ENCODE assay signal across 7 cellular contexts in the genomic region with DNA sequence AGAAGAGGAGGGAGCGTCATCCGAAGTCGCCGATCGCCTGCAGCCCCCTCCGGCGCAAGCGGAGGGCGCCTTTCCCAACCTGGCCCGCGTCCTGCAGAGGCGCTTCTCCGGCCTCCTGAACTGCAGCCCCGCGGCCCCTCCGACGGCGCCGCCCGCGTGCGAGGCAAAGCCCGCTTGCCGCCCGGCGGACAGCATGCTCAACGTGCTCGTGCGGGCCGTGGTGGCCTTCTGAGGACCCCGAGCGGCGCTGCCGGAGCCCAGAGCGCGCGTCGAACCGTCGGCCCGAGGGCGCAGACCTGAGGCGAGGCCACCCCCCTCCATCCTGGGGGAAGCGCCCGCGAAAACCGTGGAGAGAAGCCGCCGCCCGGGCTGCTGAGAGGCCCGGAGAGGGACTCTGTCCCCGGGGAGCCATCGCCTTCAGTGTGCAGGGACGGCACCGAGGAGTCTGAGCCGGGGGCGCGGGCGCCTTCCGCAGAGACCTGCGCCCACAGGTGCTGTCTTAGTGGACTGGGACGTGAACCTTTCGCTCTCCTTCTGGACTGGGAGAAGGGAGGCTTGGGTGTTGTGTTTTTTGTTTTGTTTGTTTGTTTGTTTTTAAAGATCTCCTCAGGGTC. TPM values are rescaled to one million over a fixed set of nuclear protein-coding genes. Genes with fewer than 3 reads are reported as not detected.
DNase-seq lines count a peak whose midpoint lies in the region; ATAC-seq, FAIRE-seq and TF ChIP-seq lines count a peak whose summit lies in the region.

No MANE protein-coding gene starts in this region.

- no peak for ATAC-seq in GM12878
- ATAC-seq in HG02870 (IDR thresholded peaks at IDR 0.05; ENCODE audit: unreplicated experiment): no peak

- TF ChIP-seq EP300 in GM12878 (IDR thresholded peaks at IDR 0.05; ENCODE audit: borderline replicate concordance in 1 of 2, control insufficient read depth in 1 of 2, low read depth in 2 of 2, low read length in 2 of 2): no peak
- TF ChIP-seq EP300 in stomach (IDR thresholded peaks at IDR 0.05): no peak

- H3K4me3 ChIP-seq in GM12878 (peak overlapping the region; percentile 99), kidney (ENCODE audit: low read length in 2 of 2) (peak overlapping the region; percentile 89 to 99), stomach (peak overlapping the region; percentile 85 to 92 (median 88))

- TF ChIP-seq RAD21 in GM12878 (IDR thresholded peaks at IDR 0.05; ENCODE audit: insufficient read depth, low read depth, low read length): no peak

- SMC1A ChIA-PET in GM12878 (lab: Charles Lee; ENCODE audit: uncharacterized antibody, unreplicated experiment): interaction anchor here (3.0 kb wide), 1 partner anchor 10 kb away, joined by 8 read pairs; no protein-coding TSS in a partner anchor

- POLR2A ChIA-PET in GM12878 (lab: Charles Lee): interaction anchor here (1.0 to 3.3 kb wide), 8 partner anchors 9 to 708 kb away, joined by 3 to 41 read pairs (median 14); partner anchors contain the start of gene NACC1

- H3K9me3 ChIP-seq in GM12878 (replicated peaks; ENCODE audit: control insufficient read depth, insufficient read depth, low read length): no peaks in the 10 kb centered on the region
- H3K9me3 ChIP-seq in kidney (ENCODE audit: control insufficient read depth in 1 of 2, low read length in 2 of 2): no peaks in the 10 kb centered on the region
- no peaks in the 10 kb centered on the region for H3K9me3 ChIP-seq in stomach

- H3K36me3 ChIP-seq in GM12878 (ENCODE audit: control insufficient read depth in 2 of 2, insufficient read depth in 2 of 2, low read length in 1 of 2): no peaks in the 10 kb centered on the region; a peak in 2 of 4 replicates
- no peaks in the 10 kb centered on the region for H3K36me3 ChIP-seq in kidney (ENCODE audit: control insufficient read depth in 1 of 2, insufficient read depth in 2 of 2, low read length in 2 of 2)
- H3K36me3 ChIP-seq in stomach: no peaks in the 10 kb centered on the region

- H3K9ac ChIP-seq in GM12878 (ENCODE audit: control insufficient read depth, insufficient read depth, low read length) (peak overlapping the region; percentile 90), kidney (ENCODE audit: low read length in 2 of 2) (peak overlapping the region; percentile 83 to 99)

- TF ChIP-seq CTCF in GM12873 (IDR thresholded peaks at IDR 0.05; ENCODE audit: insufficient read depth, low read depth, low read length, missing control alignments) (peak; percentile 14), GM12878 (IDR thresholded peaks at IDR 0.05 in 2 of 3, conservative IDR thresholded peaks at IDR 0.05 in 1 of 3; ENCODE audit: control insufficient read depth in 2 of 3, extremely low read depth in 1 of 3, insufficient read depth in 1 of 3, low read depth in 3 of 3, low read length in 3 of 3) (no peak; a peak in 3 of 6 replicates), kidney (IDR thresholded peaks at IDR 0.05; ENCODE audit: borderline replicate concordance, extremely low read depth, insufficient read depth) (no peak), stomach (IDR thresholded peaks at IDR 0.05) (no peak)

- no peaks in the 10 kb centered on the region for H4K20me1 ChIP-seq in GM12878 (ENCODE audit: control insufficient read depth, insufficient read depth)

- TSS peak; percentile 45 for BruUV-seq in GM12878 (replicated peaks; lab: Mats Ljungman, UMichigan)

- RAD21 ChIA-PET in GM12878 (lab: Charles Lee; ENCODE audit: unreplicated experiment): interaction anchor here (0.6 to 3.0 kb wide), 6 partner anchors 10 to 51 kb away, joined by 3 to 22 read pairs (median 10); no protein-coding TSS in a partner anchor

- no peak for FAIRE-seq in GM12878 (lab: Jason Lieb, UNC)
- FAIRE-seq in kidney (lab: Jason Lieb, UNC): no peak

- no peak overlapping the region for H2AFZ ChIP-seq in GM12878 (ENCODE audit: control insufficient read depth, low read depth, low read length)

- CTCF ChIA-PET in GM12878 (lab: Yijun Ruan, JAX): interaction anchor here (1.1 to 2.1 kb wide), 4 partner anchors 14 to 36 kb away, joined by 3 to 10 read pairs (median 6); partner anchors contain the start of gene NACC1

- TF ChIP-seq POLR2A in GM12878 (IDR thresholded peaks at IDR 0.05; ENCODE audit: low read depth, low read length) (no peak), stomach (IDR thresholded peaks at IDR 0.05) (no peak)

- H3K79me2 ChIP-seq in GM12878 (ENCODE audit: control insufficient read depth, insufficient read depth, low read length): peaks cover 47% of the 10 kb centered on the region

- H3K27ac ChIP-seq in GM12878 (ENCODE audit: control insufficient read depth, insufficient read depth) (peak overlapping the region; percentile 95), kidney (ENCODE audit: low read depth in 2 of 2, low read length in 2 of 2) (peak overlapping the region; percentile 98), stomach (peak overlapping the region; percentile 96 to 99 (median 99))

- H3K27me3 ChIP-seq in GM12878 (replicated peaks in 1 of 2; ENCODE audit: control insufficient read depth in 2 of 2, insufficient read depth in 2 of 2, low read length in 1 of 2) (no peaks in the 10 kb centered on the region), stomach (no peaks in the 10 kb centered on the region)

- H3K4me2 ChIP-seq in GM12878 (ENCODE audit: control insufficient read depth, insufficient read depth): peak overlapping the region; percentile 91

- under 1% methylated on average over 52 of the region's 63 CpGs for WGBS in GM12878 (ENCODE audit: insufficient coverage, insufficient replicate concordance, low lambda C conversion rate, missing lambda C conversion rate)
- WGBS in stomach, 5 donors: 0 to 1% (median 0%) methylated on average over 44 to 63 of the region's 63 CpGs

- DNase-seq in NCI-H2171 treated with DMSO at 0.1 percent for 48 hours (lab: John Stamatoyannopoulos, UW) (peak; percentile 48), GM12878 (ENCODE audit: low read depth, low spot score) (no peak), kidney (no peak), stomach (peak; percentile 44), G401 (ENCODE audit: low spot score) (no peak)

- in situ Hi-C loops in GM12878 (cut with MboI): loop anchor here (10.0 to 25.0 kb wide), 3 partner anchors 691 to 1566 kb away; partner anchors contain the start of genes ACP5 and ZNF627
- in situ Hi-C loops in G401 (cut with HindIII; ENCODE audit: low sequenced_read_pairs): no loop called here

- H3K4me1 ChIP-seq in GM12878 (ENCODE audit: control insufficient read depth, insufficient read depth, low read length): peaks cover 26% of the 10 kb centered on the region
- H3K4me1 ChIP-seq in kidney (ENCODE audit: control insufficient read depth in 1 of 2, insufficient read depth in 1 of 2, low read depth in 1 of 2, low read length in 2 of 2): peaks cover 0 to 12% of the 10 kb centered on the region in 2 donors
- peaks cover 22 to 43% (median 37%) of the 10 kb centered on the region in 4 donors for H3K4me1 ChIP-seq in stomach

- intact Hi-C loops in GM12878 (cut with micrococcal nuclease; ENCODE audit: unreplicated experiment) (loop anchor here (1.0 to 10.0 kb wide), 5 partner anchors 51 to 851 kb away; partner anchors contain the start of genes LYL1 and RFX1), kidney (cut with DNase I) (no loop called here), stomach (cut with DNase I; ENCODE audit: low total_unique reads) (no loop called here)

RNA-seq across cellular contexts. Expression of gene IER2, which starts 3.5 kb away (rescaled TPM):
- 41.4 and 51.6 TPM in 2 replicates for total RNA-seq in GM12878 (2013; cell fraction: nucleolus; rRNA removed)
- total RNA-seq in GM12878 (2014; rRNA removed) (26.0 and 31.9 TPM in 2 replicates), GM12878 (2014; rRNA removed; fragmentation: Illumina TruSeq; extraction: Trizol) (9.1 and 9.5 TPM in 2 replicates), GM12878 (2021) (94.5 and 97.2 TPM in 2 replicates), kidney (73.9 TPM), stomach (100 to 1,000 TPM in 3 of 5 donors, 10 to 100 TPM in 2; 32.3 to 421 (median 150) TPM)
- polyA plus RNA-seq in GM12878 (2011; ENCODE audit: low read depth): 9.8 TPM
- polyA plus RNA-seq in GM12878 (2011; rRNA removed) (11.2 and 17.9 TPM in 2 replicates), GM12878 (2014; fragmentation: Illumina TruSeq; extraction: Trizol) (7.7 and 13.2 TPM in 2 replicates), GM12878 (2014; fragmentation: Nextera tagmentation; extraction: Ambion mirVana) (1 to 10 TPM; 2.8 to 9.3 TPM), GM12878 (2014; rRNA removed) (56.0 and 65.3 TPM in 2 replicates), GM12878 (2016; fragmentation: Nextera tagmentation; extraction: Ambion mirVana) (10 to 100 TPM; 75.6 to 81.7 TPM), kidney (ENCODE audit: insufficient read depth, low read depth, low replicate concordance) (96.7 TPM), stomach (10 to 100 TPM; 64.3 to 87.2 (median 64.6) TPM)
- 36.0 and 41.6 TPM in 2 replicates for polyA plus RNA-seq in GM12878 (2011; cell fraction: cytosol; rRNA removed)
- 127 and 170 TPM in 2 replicates for polyA plus RNA-seq in GM12878 (2011; cell fraction: nucleus; rRNA removed)
- polyA plus RNA-seq in GM12878 (2012): 54.9 and 64.6 TPM in 2 replicates
- 5.2 and 11.3 TPM in 2 replicates for polyA minus RNA-seq in GM12878 (2011; rRNA and poly(A)+ RNA removed)
- polyA minus RNA-seq in GM12878 (2011; cell fraction: cytosol; rRNA and poly(A)+ RNA removed): 12.3 and 14.0 TPM in 2 replicates
- 35.5 and 63.1 TPM in 2 replicates for polyA minus RNA-seq in GM12878 (2011; cell fraction: nucleus; rRNA and poly(A)+ RNA removed)
- 33.3 and 40.5 TPM in 2 replicates for total RNA-seq in G401 (2014; rRNA removed; shearing (Covaris generic))

RNA-seq across cellular contexts. Expression of gene STX10, which starts 3.6 kb away (rescaled TPM):
- 13.8 and 18.2 TPM in 2 replicates for total RNA-seq in GM12878 (2013; cell fraction: nucleolus; rRNA removed)
- total RNA-seq in GM12878 (2014; rRNA removed) (56.2 and 59.0 TPM in 2 replicates), GM12878 (2014; rRNA removed; fragmentation: Illumina TruSeq; extraction: Trizol) (36.3 and 38.4 TPM in 2 replicates), GM12878 (2021) (57.0 and 59.2 TPM in 2 replicates), kidney (39.5 TPM), stomach (100 to 1,000 TPM in 3 of 5 donors, 10 to 100 TPM in 2; 20.4 to 942 (median 117) TPM)
- 20.8 TPM for polyA plus RNA-seq in GM12878 (2011; ENCODE audit: low read depth)
- polyA plus RNA-seq in GM12878 (2011; rRNA removed) (32.1 and 47.5 TPM in 2 replicates), GM12878 (2014; fragmentation: Illumina TruSeq; extraction: Trizol) (7.4 and 33.7 TPM in 2 replicates), GM12878 (2014; fragmentation: Nextera tagmentation; extraction: Ambion mirVana) (1 to 10 TPM in 1 of 2 experiments, under 1 TPM in 1; 0.56 to 3.7 TPM), GM12878 (2014; rRNA removed) (76.1 and 78.9 TPM in 2 replicates), GM12878 (2016; fragmentation: Nextera tagmentation; extraction: Ambion mirVana) (10 to 100 TPM; 47.7 to 50.4 TPM), kidney (ENCODE audit: insufficient read depth, low read depth, low replicate concordance) (52.9 TPM), stomach (100 to 1,000 TPM in 1 of 3 donors, 10 to 100 TPM in 2; 74.8 to 114 (median 94.7) TPM)
- polyA plus RNA-seq in GM12878 (2011; cell fraction: cytosol; rRNA removed): 62.2 and 75.9 TPM in 2 replicates
- polyA plus RNA-seq in GM12878 (2011; cell fraction: nucleus; rRNA removed): 132 and 139 TPM in 2 replicates
- polyA plus RNA-seq in GM12878 (2012): 38.6 and 38.9 TPM in 2 replicates
- 21.1 and 22.4 TPM in 2 replicates for polyA minus RNA-seq in GM12878 (2011; rRNA and poly(A)+ RNA removed)
- polyA minus RNA-seq in GM12878 (2011; cell fraction: cytosol; rRNA and poly(A)+ RNA removed): 15.5 and 18.8 TPM in 2 replicates
- polyA minus RNA-seq in GM12878 (2011; cell fraction: nucleus; rRNA and poly(A)+ RNA removed): 8.9 TPM in 2 replicates
- 93.4 and 112 TPM in 2 replicates for total RNA-seq in G401 (2014; rRNA removed; shearing (Covaris generic))

RNA-seq across cellular contexts. Expression of gene NACC1, which starts 35.7 kb away (rescaled TPM):
- 33.8 and 36.7 TPM in 2 replicates for total RNA-seq in GM12878 (2013; cell fraction: nucleolus; rRNA removed)
- 53.0 and 68.5 TPM in 2 replicates for total RNA-seq in GM12878 (2014; rRNA removed)
- 16.2 and 19.6 TPM in 2 replicates for total RNA-seq in GM12878 (2014; rRNA removed; fragmentation: Illumina TruSeq; extraction: Trizol)
- 116 and 120 TPM in 2 replicates for total RNA-seq in GM12878 (2021)
- 14.2 TPM for polyA plus RNA-seq in GM12878 (2011; ENCODE audit: low read depth)
- 9.4 and 32.3 TPM in 2 replicates for polyA plus RNA-seq in GM12878 (2011; rRNA removed)
- polyA plus RNA-seq in GM12878 (2011; cell fraction: cytosol; rRNA removed): 75.3 and 119 TPM in 2 replicates
- polyA plus RNA-seq in GM12878 (2011; cell fraction: nucleus; rRNA removed): 75.5 and 139 TPM in 2 replicates
- polyA plus RNA-seq in GM12878 (2012): 32.6 and 35.0 TPM in 2 replicates
- 6.1 and 18.8 TPM in 2 replicates for polyA plus RNA-seq in GM12878 (2014; fragmentation: Illumina TruSeq; extraction: Trizol)
- polyA plus RNA-seq in GM12878 (2014; fragmentation: Nextera tagmentation; extraction: Ambion mirVana): under 1 TPM; 0.18 to 0.27 TPM
- 86.1 and 89.6 TPM in 2 replicates for polyA plus RNA-seq in GM12878 (2014; rRNA removed)
- 1 to 10 TPM; 2.0 to 3.0 TPM for polyA plus RNA-seq in GM12878 (2016; fragmentation: Nextera tagmentation; extraction: Ambion mirVana)
- 74.5 and 114 TPM in 2 replicates for polyA minus RNA-seq in GM12878 (2011; rRNA and poly(A)+ RNA removed)
- polyA minus RNA-seq in GM12878 (2011; cell fraction: cytosol; rRNA and poly(A)+ RNA removed): 50.9 and 52.6 TPM in 2 replicates
- polyA minus RNA-seq in GM12878 (2011; cell fraction: nucleus; rRNA and poly(A)+ RNA removed): 12.9 and 21.6 TPM in 2 replicates
- total RNA-seq in kidney: 46.1 TPM
- polyA plus RNA-seq in kidney (ENCODE audit: insufficient read depth, low read depth, low replicate concordance): 16.7 TPM
- 100 to 1,000 TPM in 1 of 5 donors, 10 to 100 TPM in 4; 10.1 to 122 (median 26.3) TPM for total RNA-seq in stomach
- polyA plus RNA-seq in stomach: 10 to 100 TPM in 1 of 3 donors, 1 to 10 TPM in 2; 6.9 to 26.2 (median 9.5) TPM
- 53.4 and 60.5 TPM in 2 replicates for total RNA-seq in G401 (2014; rRNA removed; shearing (Covaris generic))

RNA-seq across cellular contexts. Expression of gene TRMT1, which starts 37.2 kb away (rescaled TPM):
- 57.7 and 66.1 TPM in 2 replicates for total RNA-seq in GM12878 (2013; cell fraction: nucleolus; rRNA removed)
- total RNA-seq in GM12878 (2014; rRNA removed): 33.7 and 37.0 TPM in 2 replicates
- 16.1 and 18.8 TPM in 2 replicates for total RNA-seq in GM12878 (2014; rRNA removed; fragmentation: Illumina TruSeq; extraction: Trizol)
- 51.4 and 53.1 TPM in 2 replicates for total RNA-seq in GM12878 (2021)
- polyA plus RNA-seq in GM12878 (2011; ENCODE audit: low read depth): 15.2 TPM
- 18.4 and 29.5 TPM in 2 replicates for polyA plus RNA-seq in GM12878 (2011; rRNA removed)
- 43.7 and 65.4 TPM in 2 replicates for polyA plus RNA-seq in GM12878 (2011; cell fraction: cytosol; rRNA removed)
- 346 and 425 TPM in 2 replicates for polyA plus RNA-seq in GM12878 (2011; cell fraction: nucleus; rRNA removed)
- 31.0 and 36.9 TPM in 2 replicates for polyA plus RNA-seq in GM12878 (2012)
- 11.3 and 32.5 TPM in 2 replicates for polyA plus RNA-seq in GM12878 (2014; fragmentation: Illumina TruSeq; extraction: Trizol)
- 1 to 10 TPM; 3.4 to 4.5 TPM for polyA plus RNA-seq in GM12878 (2014; fragmentation: Nextera tagmentation; extraction: Ambion mirVana)
- 64.7 and 68.8 TPM in 2 replicates for polyA plus RNA-seq in GM12878 (2014; rRNA removed)
- 10 to 100 TPM; 52.6 to 56.3 TPM for polyA plus RNA-seq in GM12878 (2016; fragmentation: Nextera tagmentation; extraction: Ambion mirVana)
- polyA minus RNA-seq in GM12878 (2011; rRNA and poly(A)+ RNA removed): 17.3 and 34.2 TPM in 2 replicates
- polyA minus RNA-seq in GM12878 (2011; cell fraction: cytosol; rRNA and poly(A)+ RNA removed): 17.8 and 33.2 TPM in 2 replicates
- polyA minus RNA-seq in GM12878 (2011; cell fraction: nucleus; rRNA and poly(A)+ RNA removed): 36.4 and 46.4 TPM in 2 replicates
- total RNA-seq in kidney: 40.0 TPM
- polyA plus RNA-seq in kidney (ENCODE audit: insufficient read depth, low read depth, low replicate concordance): 22.7 TPM
- total RNA-seq in stomach: 100 to 1,000 TPM in 1 of 5 donors, 10 to 100 TPM in 4; 29.6 to 373 (median 36.5) TPM
- polyA plus RNA-seq in stomach: 10 to 100 TPM; 64.7 to 88.2 (median 77.9) TPM
- total RNA-seq in G401 (2014; rRNA removed; shearing (Covaris generic)): 86.8 and 87.0 TPM in 2 replicates

RNA-seq across cellular contexts. Expression of gene LYL1, which starts 51.1 kb away (rescaled TPM):
- 13.0 and 16.6 TPM in 2 replicates for total RNA-seq in GM12878 (2013; cell fraction: nucleolus; rRNA removed)
- total RNA-seq in GM12878 (2014; rRNA removed) (29.3 and 34.8 TPM in 2 replicates), GM12878 (2014; rRNA removed; fragmentation: Illumina TruSeq; extraction: Trizol) (5.8 and 5.9 TPM in 2 replicates), GM12878 (2021) (27.4 and 30.0 TPM in 2 replicates), kidney (13.8 TPM), stomach (10 to 100 TPM in 2 of 5 donors, 1 to 10 TPM in 2, not detected in 1; 1.3 to 19.3 (median 7.6) TPM)
- polyA plus RNA-seq in GM12878 (2011; ENCODE audit: low read depth): 0.52 TPM
- polyA plus RNA-seq in GM12878 (2011; rRNA removed) (0.56 and 0.62 TPM in 2 replicates), GM12878 (2014; fragmentation: Illumina TruSeq; extraction: Trizol) (1.3 and 2.4 TPM in 2 replicates), GM12878 (2014; fragmentation: Nextera tagmentation; extraction: Ambion mirVana) (under 1 TPM; 0.10 to 0.77 TPM), GM12878 (2014; rRNA removed) (25.1 and 30.8 TPM in 2 replicates), GM12878 (2016; fragmentation: Nextera tagmentation; extraction: Ambion mirVana) (1 to 10 TPM; 3.1 to 8.0 TPM), kidney (ENCODE audit: insufficient read depth, low read depth, low replicate concordance) (8.5 TPM), stomach (1 to 10 TPM; 4.1 to 5.5 (median 5.0) TPM)
- polyA plus RNA-seq in GM12878 (2011; cell fraction: cytosol; rRNA removed): 0.84 and 1.5 TPM in 2 replicates
- 1.7 and 2.5 TPM in 2 replicates for polyA plus RNA-seq in GM12878 (2011; cell fraction: nucleus; rRNA removed)
- polyA plus RNA-seq in GM12878 (2012): 6.5 and 9.4 TPM in 2 replicates
- polyA minus RNA-seq in GM12878 (2011; rRNA and poly(A)+ RNA removed): 0.59 and 1.1 TPM in 2 replicates
- 1.7 TPM in 1 of 2 replicates, not detected in the other for polyA minus RNA-seq in GM12878 (2011; cell fraction: cytosol; rRNA and poly(A)+ RNA removed)
- 0.73 and 1.8 TPM in 2 replicates for polyA minus RNA-seq in GM12878 (2011; cell fraction: nucleus; rRNA and poly(A)+ RNA removed)
- total RNA-seq in G401 (2014; rRNA removed; shearing (Covaris generic)): not detected in 2 replicates

Comparison
In these comparisons a context has a peak if more than half of its experiments do, and no peak if none do; other contexts are left out.
1. DNase-seq: peak in NCI-H2171 treated with DMSO at 0.1 percent for 48 hours (single experiment) and stomach (single experiment); none in GM12878 (single experiment), kidney (single experiment) and G401 (single experiment).
2. Peak in every context shown above with its lines, with median percentiles within 50 percentile points of each other: H3K27ac ChIP-seq and H3K4me3 ChIP-seq.